Comparison of ENCODE assay signal across 8 cellular contexts in genomic region chr4:986949-987688, GRCh38. TPM values are rescaled to one million over a fixed set of nuclear protein-coding genes. Genes with fewer than 3 reads are reported as not detected.
DNase-seq lines count a peak whose midpoint lies in the region; ATAC-seq and TF ChIP-seq lines count a peak whose summit lies in the region.

TSS of gene IDUA (plus strand) at chr4:987044. CDS start at chr4:987085, 41 bp downstream.

- no peak within 1 kb of the TSS for H3K27ac ChIP-seq in suprapubic skin

- TF ChIP-seq POLR2A in suprapubic skin (IDR thresholded peaks at IDR 0.05) = no peak

- peak in 1 of 2 donors; percentile 38 for TF ChIP-seq CTCF in suprapubic skin (IDR thresholded peaks at IDR 0.05)

- no CpG with 5 or more reads among the region's 65 CpGs for whole genome bisulfite sequencing in suprapubic skin

- no peaks in the 10 kb centered on the region for H3K9me3 ChIP-seq in suprapubic skin

- peaks cover 24% of the 10 kb centered on the region for H3K36me3 ChIP-seq in suprapubic skin

- H3K4me1 ChIP-seq in suprapubic skin = peaks cover 34% of the 10 kb centered on the region

- DNase-seq in CMK (ENCODE audit: low read depth) (peak; percentile 74), HS-5 (ENCODE audit: low read depth) (peak; percentile 73), SK-N-DZ (ENCODE audit: low spot score) (peak; percentile 48), germinal center (ENCODE audit: low spot score) (peak; percentile 85), nucleus accumbens (lab: John Stamatoyannopoulos, UW) (peak in 55 of 56 donors; percentile 28 to 93 (median 76)), suprapubic skin (ENCODE audit: low spot score in 2 of 2) (peak; percentile 90 to 92)
- peak; percentile 78 for DNase-seq in activated gamma-delta T cell treated with anti-CD3 and anti-CD28 coated beads, Interleukin-2, amount 50 U/mL, for 16 hours (ENCODE audit: low read depth)

- TF ChIP-seq EP300 in suprapubic skin (IDR thresholded peaks at IDR 0.05) = no peak

- ATAC-seq in GM19452 (IDR thresholded peaks at IDR 0.05; ENCODE audit: unreplicated experiment) = peak; percentile 68

- H3K4me3 ChIP-seq in suprapubic skin = peak within 1 kb of the TSS; percentile 73

- H3K27me3 ChIP-seq in suprapubic skin = no peaks in the 10 kb centered on the region

RNA-seq across cellular contexts. Expression of gene IDUA, which starts in this region (rescaled TPM):
- polyA plus RNA-seq in SK-N-DZ (2014; cell fraction: cytosol; rRNA removed) = 0.15 and 0.30 TPM in 2 replicates
- 1.7 and 1.8 TPM in 2 replicates for polyA plus RNA-seq in SK-N-DZ (2014; cell fraction: nucleus; rRNA removed)
- total RNA-seq in suprapubic skin = 10 to 100 TPM; 11.0 to 33.1 (median 19.7) TPM
